ENCODE assay signal across 1 cellular context in the genomic region with DNA sequence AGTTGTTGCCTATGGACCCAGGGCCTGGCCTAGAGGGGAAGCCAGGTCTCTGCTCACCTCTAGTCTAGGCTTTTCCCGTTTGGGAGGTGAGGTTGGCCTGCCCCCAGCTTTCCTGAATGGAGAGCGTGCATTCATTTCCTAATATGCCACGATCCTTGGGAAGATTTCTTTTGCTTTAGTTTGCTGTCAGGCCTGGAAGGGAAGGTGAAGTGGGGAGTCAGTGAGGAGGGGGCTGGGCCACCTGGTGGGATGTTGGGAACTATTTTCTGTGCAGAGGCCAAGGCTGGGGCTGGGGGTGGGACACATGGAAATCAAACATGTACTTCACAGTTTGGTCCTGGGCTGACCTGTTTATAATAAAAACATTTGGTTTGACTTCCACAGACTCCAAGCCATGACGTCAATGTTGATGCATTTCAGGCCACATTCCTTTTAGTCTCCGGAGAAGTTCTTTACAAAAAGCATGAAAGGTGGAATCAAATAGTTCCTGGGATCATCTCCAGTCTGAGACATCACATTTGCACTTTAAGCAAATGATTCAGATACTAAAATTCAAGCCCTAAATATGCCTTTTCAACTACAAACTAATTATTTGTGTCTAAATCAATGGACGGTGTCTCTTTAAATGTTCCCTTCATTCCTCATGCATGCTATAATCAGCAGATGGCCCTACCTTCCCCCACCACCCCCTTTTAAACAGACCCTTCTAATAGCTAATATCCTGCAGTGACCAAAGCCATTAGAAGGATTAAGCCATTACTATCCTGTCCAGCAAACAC.
A peak's percentile ranks its signal among the peaks of the same experiment; 100 is the strongest.
TF ChIP-seq lines count a peak whose summit lies in the region.

No MANE protein-coding gene starts in this region.

TF ChIP-seq in SK-N-SH treated with all-trans-retinoic acid at 6 μM for 48 hours, 23 proteins besides CTCF, POLR2A, EP300 and RAD21 (continued from another document):
- TF ChIP-seq, protein P1, sequence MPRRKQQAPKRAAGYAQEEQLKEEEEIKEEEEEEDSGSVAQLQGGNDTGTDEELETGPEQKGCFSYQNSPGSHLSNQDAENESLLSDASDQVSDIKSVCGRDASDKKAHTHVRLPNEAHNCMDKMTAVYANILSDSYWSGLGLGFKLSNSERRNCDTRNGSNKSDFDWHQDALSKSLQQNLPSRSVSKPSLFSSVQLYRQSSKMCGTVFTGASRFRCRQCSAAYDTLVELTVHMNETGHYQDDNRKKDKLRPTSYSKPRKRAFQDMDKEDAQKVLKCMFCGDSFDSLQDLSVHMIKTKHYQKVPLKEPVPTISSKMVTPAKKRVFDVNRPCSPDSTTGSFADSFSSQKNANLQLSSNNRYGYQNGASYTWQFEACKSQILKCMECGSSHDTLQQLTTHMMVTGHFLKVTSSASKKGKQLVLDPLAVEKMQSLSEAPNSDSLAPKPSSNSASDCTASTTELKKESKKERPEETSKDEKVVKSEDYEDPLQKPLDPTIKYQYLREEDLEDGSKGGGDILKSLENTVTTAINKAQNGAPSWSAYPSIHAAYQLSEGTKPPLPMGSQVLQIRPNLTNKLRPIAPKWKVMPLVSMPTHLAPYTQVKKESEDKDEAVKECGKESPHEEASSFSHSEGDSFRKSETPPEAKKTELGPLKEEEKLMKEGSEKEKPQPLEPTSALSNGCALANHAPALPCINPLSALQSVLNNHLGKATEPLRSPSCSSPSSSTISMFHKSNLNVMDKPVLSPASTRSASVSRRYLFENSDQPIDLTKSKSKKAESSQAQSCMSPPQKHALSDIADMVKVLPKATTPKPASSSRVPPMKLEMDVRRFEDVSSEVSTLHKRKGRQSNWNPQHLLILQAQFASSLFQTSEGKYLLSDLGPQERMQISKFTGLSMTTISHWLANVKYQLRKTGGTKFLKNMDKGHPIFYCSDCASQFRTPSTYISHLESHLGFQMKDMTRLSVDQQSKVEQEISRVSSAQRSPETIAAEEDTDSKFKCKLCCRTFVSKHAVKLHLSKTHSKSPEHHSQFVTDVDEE (CRISPR knock-in tag; IDR thresholded peaks at IDR 0.05): no peak
- TF ChIP-seq CREB5 (CRISPR knock-in tag; IDR thresholded peaks at IDR 0.05; ENCODE audit: low read depth): peak; percentile 29; the same call in 1 of the 2 replicates
- no peak for TF ChIP-seq CSDC2 (CRISPR knock-in tag; IDR thresholded peaks at IDR 0.05)
- no peak for TF ChIP-seq CSRNP3 (CRISPR knock-in tag; IDR thresholded peaks at IDR 0.05)
- TF ChIP-seq ZNF8 (CRISPR knock-in tag; IDR thresholded peaks at IDR 0.05): peak; percentile 30; the same call in 1 of the 2 replicates
- peak; percentile 61 for TF ChIP-seq ZFP3 (CRISPR knock-in tag; IDR thresholded peaks at IDR 0.05)
- no peak for TF ChIP-seq ZFP30 (CRISPR knock-in tag; IDR thresholded peaks at IDR 0.05)
- no peak for TF ChIP-seq ARNTL (CRISPR knock-in tag; IDR thresholded peaks at IDR 0.05; ENCODE audit: borderline replicate concordance, low read depth)
- no peak for TF ChIP-seq GLIS3 (CRISPR knock-in tag; IDR thresholded peaks at IDR 0.05)
- TF ChIP-seq ISL1 (CRISPR knock-in tag; IDR thresholded peaks at IDR 0.05): peak; percentile 55
- TF ChIP-seq ZNF565 (CRISPR knock-in tag; conservative IDR thresholded peaks at IDR 0.05; ENCODE audit: low read depth): no peak
- TF ChIP-seq, protein P2, sequence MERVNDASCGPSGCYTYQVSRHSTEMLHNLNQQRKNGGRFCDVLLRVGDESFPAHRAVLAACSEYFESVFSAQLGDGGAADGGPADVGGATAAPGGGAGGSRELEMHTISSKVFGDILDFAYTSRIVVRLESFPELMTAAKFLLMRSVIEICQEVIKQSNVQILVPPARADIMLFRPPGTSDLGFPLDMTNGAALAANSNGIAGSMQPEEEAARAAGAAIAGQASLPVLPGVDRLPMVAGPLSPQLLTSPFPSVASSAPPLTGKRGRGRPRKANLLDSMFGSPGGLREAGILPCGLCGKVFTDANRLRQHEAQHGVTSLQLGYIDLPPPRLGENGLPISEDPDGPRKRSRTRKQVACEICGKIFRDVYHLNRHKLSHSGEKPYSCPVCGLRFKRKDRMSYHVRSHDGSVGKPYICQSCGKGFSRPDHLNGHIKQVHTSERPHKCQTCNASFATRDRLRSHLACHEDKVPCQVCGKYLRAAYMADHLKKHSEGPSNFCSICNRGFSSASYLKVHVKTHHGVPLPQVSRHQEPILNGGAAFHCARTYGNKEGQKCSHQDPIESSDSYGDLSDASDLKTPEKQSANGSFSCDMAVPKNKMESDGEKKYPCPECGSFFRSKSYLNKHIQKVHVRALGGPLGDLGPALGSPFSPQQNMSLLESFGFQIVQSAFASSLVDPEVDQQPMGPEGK (CRISPR knock-in tag; IDR thresholded peaks at IDR 0.05; ENCODE audit: borderline replicate concordance): no peak; the same call in 1 of the 2 replicates
- 0 out of 2 replicates have a peak, but pooled peaks have one; percentile 7 for TF ChIP-seq SNAI2 (CRISPR knock-in tag; IDR thresholded peaks at IDR 0.05)
- no peak; the same call in none of the 2 replicates for TF ChIP-seq TCF4 (CRISPR knock-in tag; IDR thresholded peaks at IDR 0.05; ENCODE audit: borderline replicate concordance)
- TF ChIP-seq ZNF70 (CRISPR knock-in tag; IDR thresholded peaks at IDR 0.05): no peak
- TF ChIP-seq PPARA (CRISPR knock-in tag; IDR thresholded peaks at IDR 0.05; ENCODE audit: borderline replicate concordance): no peak
